14 cellular contexts compared by ENCODE assay signal in the genomic region with DNA sequence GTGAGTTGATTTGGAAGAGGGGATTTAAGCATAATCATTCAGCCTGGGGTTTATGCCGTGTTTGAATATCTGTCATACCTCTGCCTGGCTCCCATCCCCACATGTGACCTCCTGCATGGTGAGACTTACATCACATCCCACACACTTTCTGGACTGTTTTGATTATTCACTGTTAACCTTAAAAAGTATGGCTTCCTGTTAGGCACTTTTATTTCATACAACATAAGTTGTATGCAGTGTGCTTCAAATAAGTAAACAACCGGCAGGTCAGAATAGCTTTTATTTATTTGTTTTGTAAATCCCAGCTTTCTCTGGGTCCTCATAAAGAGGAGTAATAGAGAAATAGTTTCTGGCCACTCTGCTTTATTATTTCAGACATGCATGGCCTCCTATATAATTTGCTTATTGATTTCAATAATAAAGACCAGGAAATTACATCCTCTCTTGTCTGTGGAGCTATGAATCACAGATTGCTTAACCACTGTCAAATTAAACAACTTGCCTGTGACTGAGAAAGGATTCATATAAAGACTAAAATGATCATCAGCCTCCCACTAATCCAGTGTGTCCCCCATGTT.
DNase-seq lines count a peak whose midpoint lies in the region; ATAC-seq and TF ChIP-seq lines count a peak whose summit lies in the region.
"Had no signal": no experiment of that assay in that cellular context is flagged by ENCODE, and none has a peak within 500 bp of the region (broad histone marks: within the 10 kb centered on the region; RNA-seq: fewer than 3 reads in every experiment).

No MANE protein-coding gene starts in this region.

- H3K27me3 ChIP-seq in AG04450 (ENCODE audit: control insufficient read depth, insufficient read depth, low read length) (no peaks in the 10 kb centered on the region), SJSA1 (replicated peaks) (no peaks in the 10 kb centered on the region)
- H3K27me3 ChIP-seq: BLaER1 had no signal

- CTCF ChIA-PET in AG04450 (lab: Charles Lee), result no interaction called here
- CTCF ChIA-PET in HEK293 (lab: Yijun Ruan, JAX), result interaction anchor here (0.6 kb wide), 1 partner anchor 1285 kb away, joined by 3 read pairs; no protein-coding TSS in a partner anchor

- TF ChIP-seq CTCF in AG04450 (IDR thresholded peaks at IDR 0.05; ENCODE audit: low read depth, low read length), result no peak
- TF ChIP-seq CTCF in HEK293 (tag by site-specific recombination; IDR thresholded peaks at IDR 0.05), result no peak
- no peak for TF ChIP-seq CTCF in omental fat pad (IDR thresholded peaks at IDR 0.05)

- no peak for ATAC-seq in omental fat pad (ENCODE audit: low FRiP score)
- ATAC-seq: Panc1; stimulated activated memory B cell treated with anti-CD40 and anti-IgM and Interleukin-4, amounts not matched to agents 10 μg/mL and 1 μg/mL and 100 μg/mL, for 72 hours had no signal

- DNase-seq in AG04450 (ENCODE audit: low read depth, low spot score), result peak; percentile 54
- DNase-seq in SJSA1 (ENCODE audit: low read depth in 1 of 2, low spot score in 2 of 2), result peak in 1 of 2 experiments; percentile 60
- DNase-seq in fibroblast of peridontal ligament (ENCODE audit: extremely low read depth), result peak; percentile 76
- DNase-seq in germinal center (ENCODE audit: low spot score), result no peak
- DNase-seq in AG08395 (ENCODE audit: low spot score), result no peak
- no peak for DNase-seq in islet precursor cell
- DNase-seq in omental fat pad (ENCODE audit: low spot score), result no peak
- DNase-seq: caudate nucleus, erythroblast, NCI-H2081 treated with DMSO at 0.1 percent for 48 hours had no signal

- POLR2A ChIA-PET in AG04450 (lab: Yijun Ruan, JAX), result interaction anchor here (0.7 to 1.3 kb wide), 2 partner anchors 38 to 50 kb away, joined by 3 read pairs; no protein-coding TSS in a partner anchor
- POLR2A ChIA-PET in HEK293 (lab: Yijun Ruan, JAX), result no interaction called here

- no peaks in the 10 kb centered on the region for H3K9me3 ChIP-seq in AG04450 (ENCODE audit: control insufficient read depth, insufficient read depth, low read length)
- no peaks in the 10 kb centered on the region for H3K9me3 ChIP-seq in HEK293 (ENCODE audit: control insufficient read depth, insufficient read depth, low read depth, low read length)
- no peaks in the 10 kb centered on the region for H3K9me3 ChIP-seq in SJSA1 (replicated peaks)
- H3K9me3 ChIP-seq: BLaER1 had no signal

- peak overlapping the region; percentile 73 for H3K27ac ChIP-seq in AG04450 (ENCODE audit: low read depth, low read length)
- H3K27ac ChIP-seq in HEK293 (ENCODE audit: extremely low read depth, low read depth, low read length), result no peak overlapping the region
- H3K27ac ChIP-seq in SJSA1, result peak overlapping the region; percentile 32; the same call in 1 of the 2 replicates
- H3K27ac ChIP-seq: BLaER1 had no signal

- H3K4me1 ChIP-seq in HEK293 (ENCODE audit: control insufficient read depth, insufficient read depth, low read length) (no peaks in the 10 kb centered on the region; the same call in 1 of the 2 replicates), SJSA1 (replicated peaks) (peaks cover 15% of the 10 kb centered on the region)
- H3K4me1 ChIP-seq: BLaER1 had no signal

- H3K36me3 ChIP-seq in HEK293 (ENCODE audit: control insufficient read depth in 2 of 2, insufficient read depth in 1 of 2, low read length in 2 of 2), result no peaks in the 10 kb centered on the region
- H3K36me3 ChIP-seq in SJSA1, result no peaks in the 10 kb centered on the region
- H3K36me3 ChIP-seq: BLaER1 had no signal

- no peak overlapping the region for H3K4me3 ChIP-seq in AG04450 (ENCODE audit: low read depth, low read length)
- H3K4me3 ChIP-seq in HEK293 (ENCODE audit: low read depth, low read length), result no peak overlapping the region
- H3K4me3 ChIP-seq in SJSA1, result no peak overlapping the region
- H3K4me3 ChIP-seq: BLaER1 had no signal

TF ChIP-seq in HEK293, 187 proteins besides CTCF, POLR2A, EP300 and RAD21:
- no peak for TF ChIP-seq ZNF221 (tag by site-specific recombination; IDR thresholded peaks at IDR 0.05; ENCODE audit: borderline replicate concordance)
- no peak for TF ChIP-seq ZNF664 (tag by site-specific recombination; IDR thresholded peaks at IDR 0.05)
- TF ChIP-seq SP7 (tag by site-specific recombination; IDR thresholded peaks at IDR 0.05), result peak; percentile 25; the same call in 1 of the 2 replicates
- TF ChIP-seq, protein P1, sequence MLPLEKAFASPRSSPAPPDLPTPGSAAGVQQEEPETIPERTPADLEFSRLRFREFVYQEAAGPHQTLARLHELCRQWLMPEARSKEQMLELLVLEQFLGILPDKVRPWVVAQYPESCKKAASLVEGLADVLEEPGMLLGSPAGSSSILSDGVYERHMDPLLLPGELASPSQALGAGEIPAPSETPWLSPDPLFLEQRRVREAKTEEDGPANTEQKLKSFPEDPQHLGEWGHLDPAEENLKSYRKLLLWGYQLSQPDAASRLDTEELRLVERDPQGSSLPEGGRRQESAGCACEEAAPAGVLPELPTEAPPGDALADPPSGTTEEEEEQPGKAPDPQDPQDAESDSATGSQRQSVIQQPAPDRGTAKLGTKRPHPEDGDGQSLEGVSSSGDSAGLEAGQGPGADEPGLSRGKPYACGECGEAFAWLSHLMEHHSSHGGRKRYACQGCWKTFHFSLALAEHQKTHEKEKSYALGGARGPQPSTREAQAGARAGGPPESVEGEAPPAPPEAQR (tag by site-specific recombination; IDR thresholded peaks at IDR 0.05), result no peak
- TF ChIP-seq ZNF660 (tag by site-specific recombination; IDR thresholded peaks at IDR 0.05), result no peak
- TF ChIP-seq, protein P2, sequence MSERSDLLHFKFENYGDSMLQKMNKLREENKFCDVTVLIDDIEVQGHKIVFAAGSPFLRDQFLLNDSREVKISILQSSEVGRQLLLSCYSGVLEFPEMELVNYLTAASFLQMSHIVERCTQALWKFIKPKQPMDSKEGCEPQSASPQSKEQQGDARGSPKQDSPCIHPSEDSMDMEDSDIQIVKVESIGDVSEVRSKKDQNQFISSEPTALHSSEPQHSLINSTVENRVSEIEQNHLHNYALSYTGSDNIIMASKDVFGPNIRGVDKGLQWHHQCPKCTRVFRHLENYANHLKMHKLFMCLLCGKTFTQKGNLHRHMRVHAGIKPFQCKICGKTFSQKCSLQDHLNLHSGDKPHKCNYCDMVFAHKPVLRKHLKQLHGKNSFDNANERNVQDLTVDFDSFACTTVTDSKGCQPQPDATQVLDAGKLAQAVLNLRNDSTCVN (tag by site-specific recombination; optimal IDR thresholded peaks at IDR 0.05), result no peak

Comparison
In these comparisons a context has a peak if more than half of its experiments do, and no peak if none do; other contexts are left out.
1. DNase-seq: peak in AG04450 (single experiment) and fibroblast of peridontal ligament (single experiment); none in germinal center (single experiment), AG08395 (single experiment), islet precursor cell (single experiment) and omental fat pad (single experiment).